2 cellular contexts compared by ENCODE assay signal in the genomic region with DNA sequence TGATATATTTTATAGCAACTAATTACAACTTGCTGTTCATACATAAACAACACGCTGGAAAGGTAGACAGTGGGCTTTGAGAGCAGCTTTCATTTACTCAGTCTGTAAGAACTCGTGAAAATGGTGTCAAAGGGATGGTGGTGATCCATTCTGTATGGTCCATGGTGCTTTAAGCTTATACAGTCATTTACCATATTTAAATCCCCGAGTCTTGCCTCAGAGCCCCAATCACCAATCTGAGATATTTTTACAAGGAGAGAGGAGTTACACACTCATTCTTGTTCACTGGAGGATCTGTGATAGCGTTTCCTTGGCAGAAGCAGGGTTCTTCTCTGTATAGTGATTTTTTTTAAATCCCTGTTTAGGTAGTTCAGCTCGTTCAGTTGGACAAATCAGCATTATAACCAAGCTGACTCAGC.
TF ChIP-seq lines count a peak whose summit lies in the region.

No MANE protein-coding gene starts in this region.

TF ChIP-seq in GM12878, 131 proteins besides CTCF, POLR2A, EP300 and RAD21 (continued from another document):
- no peak for TF ChIP-seq TCF3 (IDR thresholded peaks at IDR 0.05; ENCODE audit: borderline replicate concordance, insufficient read depth, low read depth, low read length)
- TF ChIP-seq, protein P1, sequence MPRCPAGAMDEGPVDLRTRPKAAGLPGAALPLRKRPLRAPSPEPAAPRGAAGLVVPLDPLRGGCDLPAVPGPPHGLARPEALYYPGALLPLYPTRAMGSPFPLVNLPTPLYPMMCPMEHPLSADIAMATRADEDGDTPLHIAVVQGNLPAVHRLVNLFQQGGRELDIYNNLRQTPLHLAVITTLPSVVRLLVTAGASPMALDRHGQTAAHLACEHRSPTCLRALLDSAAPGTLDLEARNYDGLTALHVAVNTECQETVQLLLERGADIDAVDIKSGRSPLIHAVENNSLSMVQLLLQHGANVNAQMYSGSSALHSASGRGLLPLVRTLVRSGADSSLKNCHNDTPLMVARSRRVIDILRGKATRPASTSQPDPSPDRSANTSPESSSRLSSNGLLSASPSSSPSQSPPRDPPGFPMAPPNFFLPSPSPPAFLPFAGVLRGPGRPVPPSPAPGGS (IDR thresholded peaks at IDR 0.05; ENCODE audit: borderline replicate concordance, insufficient read depth, low read depth, low read length, poor library complexity, severe bottlenecking), result no peak
- TF ChIP-seq, protein P2, sequence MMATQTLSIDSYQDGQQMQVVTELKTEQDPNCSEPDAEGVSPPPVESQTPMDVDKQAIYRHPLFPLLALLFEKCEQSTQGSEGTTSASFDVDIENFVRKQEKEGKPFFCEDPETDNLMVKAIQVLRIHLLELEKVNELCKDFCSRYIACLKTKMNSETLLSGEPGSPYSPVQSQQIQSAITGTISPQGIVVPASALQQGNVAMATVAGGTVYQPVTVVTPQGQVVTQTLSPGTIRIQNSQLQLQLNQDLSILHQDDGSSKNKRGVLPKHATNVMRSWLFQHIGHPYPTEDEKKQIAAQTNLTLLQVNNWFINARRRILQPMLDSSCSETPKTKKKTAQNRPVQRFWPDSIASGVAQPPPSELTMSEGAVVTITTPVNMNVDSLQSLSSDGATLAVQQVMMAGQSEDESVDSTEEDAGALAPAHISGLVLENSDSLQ (IDR thresholded peaks at IDR 0.05), result no peak
- no peak for TF ChIP-seq ZNF24 (IDR thresholded peaks at IDR 0.05)
- TF ChIP-seq, protein P3, sequence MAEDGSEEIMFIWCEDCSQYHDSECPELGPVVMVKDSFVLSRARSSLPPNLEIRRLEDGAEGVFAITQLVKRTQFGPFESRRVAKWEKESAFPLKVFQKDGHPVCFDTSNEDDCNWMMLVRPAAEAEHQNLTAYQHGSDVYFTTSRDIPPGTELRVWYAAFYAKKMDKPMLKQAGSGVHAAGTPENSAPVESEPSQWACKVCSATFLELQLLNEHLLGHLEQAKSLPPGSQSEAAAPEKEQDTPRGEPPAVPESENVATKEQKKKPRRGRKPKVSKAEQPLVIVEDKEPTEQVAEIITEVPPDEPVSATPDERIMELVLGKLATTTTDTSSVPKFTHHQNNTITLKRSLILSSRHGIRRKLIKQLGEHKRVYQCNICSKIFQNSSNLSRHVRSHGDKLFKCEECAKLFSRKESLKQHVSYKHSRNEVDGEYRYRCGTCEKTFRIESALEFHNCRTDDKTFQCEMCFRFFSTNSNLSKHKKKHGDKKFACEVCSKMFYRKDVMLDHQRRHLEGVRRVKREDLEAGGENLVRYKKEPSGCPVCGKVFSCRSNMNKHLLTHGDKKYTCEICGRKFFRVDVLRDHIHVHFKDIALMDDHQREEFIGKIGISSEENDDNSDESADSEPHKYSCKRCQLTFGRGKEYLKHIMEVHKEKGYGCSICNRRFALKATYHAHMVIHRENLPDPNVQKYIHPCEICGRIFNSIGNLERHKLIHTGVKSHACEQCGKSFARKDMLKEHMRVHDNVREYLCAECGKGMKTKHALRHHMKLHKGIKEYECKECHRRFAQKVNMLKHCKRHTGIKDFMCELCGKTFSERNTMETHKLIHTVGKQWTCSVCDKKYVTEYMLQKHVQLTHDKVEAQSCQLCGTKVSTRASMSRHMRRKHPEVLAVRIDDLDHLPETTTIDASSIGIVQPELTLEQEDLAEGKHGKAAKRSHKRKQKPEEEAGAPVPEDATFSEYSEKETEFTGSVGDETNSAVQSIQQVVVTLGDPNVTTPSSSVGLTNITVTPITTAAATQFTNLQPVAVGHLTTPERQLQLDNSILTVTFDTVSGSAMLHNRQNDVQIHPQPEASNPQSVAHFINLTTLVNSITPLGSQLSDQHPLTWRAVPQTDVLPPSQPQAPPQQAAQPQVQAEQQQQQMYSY (CRISPR knock-in tag; IDR thresholded peaks at IDR 0.05), result no peak

TF ChIP-seq in GM23338, 12 proteins besides CTCF, POLR2A, EP300 and RAD21 (continued from another document):
- TF ChIP-seq, protein P4, sequence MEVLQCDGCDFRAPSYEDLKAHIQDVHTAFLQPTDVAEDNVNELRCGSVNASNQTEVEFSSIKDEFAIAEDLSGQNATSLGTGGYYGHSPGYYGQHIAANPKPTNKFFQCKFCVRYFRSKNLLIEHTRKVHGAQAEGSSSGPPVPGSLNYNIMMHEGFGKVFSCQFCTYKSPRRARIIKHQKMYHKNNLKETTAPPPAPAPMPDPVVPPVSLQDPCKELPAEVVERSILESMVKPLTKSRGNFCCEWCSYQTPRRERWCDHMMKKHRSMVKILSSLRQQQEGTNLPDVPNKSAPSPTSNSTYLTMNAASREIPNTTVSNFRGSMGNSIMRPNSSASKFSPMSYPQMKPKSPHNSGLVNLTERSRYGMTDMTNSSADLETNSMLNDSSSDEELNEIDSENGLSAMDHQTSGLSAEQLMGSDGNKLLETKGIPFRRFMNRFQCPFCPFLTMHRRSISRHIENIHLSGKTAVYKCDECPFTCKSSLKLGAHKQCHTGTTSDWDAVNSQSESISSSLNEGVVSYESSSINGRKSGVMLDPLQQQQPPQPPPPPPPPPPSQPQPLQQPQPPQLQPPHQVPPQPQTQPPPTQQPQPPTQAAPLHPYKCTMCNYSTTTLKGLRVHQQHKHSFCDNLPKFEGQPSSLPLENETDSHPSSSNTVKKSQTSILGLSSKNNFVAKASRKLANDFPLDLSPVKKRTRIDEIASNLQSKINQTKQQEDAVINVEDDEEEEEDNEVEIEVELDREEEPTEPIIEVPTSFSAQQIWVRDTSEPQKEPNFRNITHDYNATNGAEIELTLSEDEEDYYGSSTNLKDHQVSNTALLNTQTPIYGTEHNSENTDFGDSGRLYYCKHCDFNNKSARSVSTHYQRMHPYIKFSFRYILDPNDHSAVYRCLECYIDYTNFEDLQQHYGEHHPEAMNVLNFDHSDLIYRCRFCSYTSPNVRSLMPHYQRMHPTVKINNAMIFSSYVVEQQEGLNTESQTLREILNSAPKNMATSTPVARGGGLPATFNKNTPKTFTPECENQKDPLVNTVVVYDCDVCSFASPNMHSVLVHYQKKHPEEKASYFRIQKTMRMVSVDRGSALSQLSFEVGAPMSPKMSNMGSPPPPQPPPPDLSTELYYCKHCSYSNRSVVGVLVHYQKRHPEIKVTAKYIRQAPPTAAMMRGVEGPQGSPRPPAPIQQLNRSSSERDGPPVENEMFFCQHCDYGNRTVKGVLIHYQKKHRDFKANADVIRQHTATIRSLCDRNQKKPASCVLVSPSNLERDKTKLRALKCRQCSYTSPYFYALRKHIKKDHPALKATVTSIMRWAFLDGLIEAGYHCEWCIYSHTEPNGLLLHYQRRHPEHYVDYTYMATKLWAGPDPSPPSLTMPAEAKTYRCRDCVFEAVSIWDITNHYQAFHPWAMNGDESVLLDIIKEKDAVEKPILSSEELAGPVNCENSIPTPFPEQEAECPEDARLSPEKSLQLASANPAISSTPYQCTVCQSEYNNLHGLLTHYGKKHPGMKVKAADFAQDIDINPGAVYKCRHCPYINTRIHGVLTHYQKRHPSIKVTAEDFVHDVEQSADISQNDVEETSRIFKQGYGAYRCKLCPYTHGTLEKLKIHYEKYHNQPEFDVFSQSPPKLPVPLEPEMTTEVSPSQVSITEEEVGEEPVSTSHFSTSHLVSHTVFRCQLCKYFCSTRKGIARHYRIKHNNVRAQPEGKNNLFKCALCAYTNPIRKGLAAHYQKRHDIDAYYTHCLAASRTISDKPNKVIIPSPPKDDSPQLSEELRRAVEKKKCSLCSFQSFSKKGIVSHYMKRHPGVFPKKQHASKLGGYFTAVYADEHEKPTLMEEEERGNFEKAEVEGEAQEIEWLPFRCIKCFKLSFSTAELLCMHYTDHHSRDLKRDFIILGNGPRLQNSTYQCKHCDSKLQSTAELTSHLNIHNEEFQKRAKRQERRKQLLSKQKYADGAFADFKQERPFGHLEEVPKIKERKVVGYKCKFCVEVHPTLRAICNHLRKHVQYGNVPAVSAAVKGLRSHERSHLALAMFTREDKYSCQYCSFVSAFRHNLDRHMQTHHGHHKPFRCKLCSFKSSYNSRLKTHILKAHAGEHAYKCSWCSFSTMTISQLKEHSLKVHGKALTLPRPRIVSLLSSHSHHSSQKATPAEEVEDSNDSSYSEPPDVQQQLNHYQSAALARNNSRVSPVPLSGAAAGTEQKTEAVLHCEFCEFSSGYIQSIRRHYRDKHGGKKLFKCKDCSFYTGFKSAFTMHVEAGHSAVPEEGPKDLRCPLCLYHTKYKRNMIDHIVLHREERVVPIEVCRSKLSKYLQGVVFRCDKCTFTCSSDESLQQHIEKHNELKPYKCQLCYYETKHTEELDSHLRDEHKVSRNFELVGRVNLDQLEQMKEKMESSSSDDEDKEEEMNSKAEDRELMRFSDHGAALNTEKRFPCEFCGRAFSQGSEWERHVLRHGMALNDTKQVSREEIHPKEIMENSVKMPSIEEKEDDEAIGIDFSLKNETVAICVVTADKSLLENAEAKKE (CRISPR knock-in tag; IDR thresholded peaks at IDR 0.05), result no peak
- no peak for TF ChIP-seq ZNF114 (CRISPR knock-in tag; IDR thresholded peaks at IDR 0.05)
- no peak for TF ChIP-seq EZH2phosphoT487 (IDR thresholded peaks at IDR 0.05; ENCODE audit: unreplicated experiment)
- TF ChIP-seq, protein P5, sequence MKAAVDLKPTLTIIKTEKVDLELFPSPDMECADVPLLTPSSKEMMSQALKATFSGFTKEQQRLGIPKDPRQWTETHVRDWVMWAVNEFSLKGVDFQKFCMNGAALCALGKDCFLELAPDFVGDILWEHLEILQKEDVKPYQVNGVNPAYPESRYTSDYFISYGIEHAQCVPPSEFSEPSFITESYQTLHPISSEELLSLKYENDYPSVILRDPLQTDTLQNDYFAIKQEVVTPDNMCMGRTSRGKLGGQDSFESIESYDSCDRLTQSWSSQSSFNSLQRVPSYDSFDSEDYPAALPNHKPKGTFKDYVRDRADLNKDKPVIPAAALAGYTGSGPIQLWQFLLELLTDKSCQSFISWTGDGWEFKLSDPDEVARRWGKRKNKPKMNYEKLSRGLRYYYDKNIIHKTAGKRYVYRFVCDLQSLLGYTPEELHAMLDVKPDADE (IDR thresholded peaks at IDR 0.05), result no peak
- TF ChIP-seq, protein P6, sequence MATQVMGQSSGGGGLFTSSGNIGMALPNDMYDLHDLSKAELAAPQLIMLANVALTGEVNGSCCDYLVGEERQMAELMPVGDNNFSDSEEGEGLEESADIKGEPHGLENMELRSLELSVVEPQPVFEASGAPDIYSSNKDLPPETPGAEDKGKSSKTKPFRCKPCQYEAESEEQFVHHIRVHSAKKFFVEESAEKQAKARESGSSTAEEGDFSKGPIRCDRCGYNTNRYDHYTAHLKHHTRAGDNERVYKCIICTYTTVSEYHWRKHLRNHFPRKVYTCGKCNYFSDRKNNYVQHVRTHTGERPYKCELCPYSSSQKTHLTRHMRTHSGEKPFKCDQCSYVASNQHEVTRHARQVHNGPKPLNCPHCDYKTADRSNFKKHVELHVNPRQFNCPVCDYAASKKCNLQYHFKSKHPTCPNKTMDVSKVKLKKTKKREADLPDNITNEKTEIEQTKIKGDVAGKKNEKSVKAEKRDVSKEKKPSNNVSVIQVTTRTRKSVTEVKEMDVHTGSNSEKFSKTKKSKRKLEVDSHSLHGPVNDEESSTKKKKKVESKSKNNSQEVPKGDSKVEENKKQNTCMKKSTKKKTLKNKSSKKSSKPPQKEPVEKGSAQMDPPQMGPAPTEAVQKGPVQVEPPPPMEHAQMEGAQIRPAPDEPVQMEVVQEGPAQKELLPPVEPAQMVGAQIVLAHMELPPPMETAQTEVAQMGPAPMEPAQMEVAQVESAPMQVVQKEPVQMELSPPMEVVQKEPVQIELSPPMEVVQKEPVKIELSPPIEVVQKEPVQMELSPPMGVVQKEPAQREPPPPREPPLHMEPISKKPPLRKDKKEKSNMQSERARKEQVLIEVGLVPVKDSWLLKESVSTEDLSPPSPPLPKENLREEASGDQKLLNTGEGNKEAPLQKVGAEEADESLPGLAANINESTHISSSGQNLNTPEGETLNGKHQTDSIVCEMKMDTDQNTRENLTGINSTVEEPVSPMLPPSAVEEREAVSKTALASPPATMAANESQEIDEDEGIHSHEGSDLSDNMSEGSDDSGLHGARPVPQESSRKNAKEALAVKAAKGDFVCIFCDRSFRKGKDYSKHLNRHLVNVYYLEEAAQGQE (IDR thresholded peaks at IDR 0.05; ENCODE audit: unreplicated experiment), result no peak
- no peak for TF ChIP-seq EZH2 (IDR thresholded peaks at IDR 0.05; ENCODE audit: low read depth, unreplicated experiment)
- TF ChIP-seq POLR2AphosphoS5 (IDR thresholded peaks at IDR 0.05; ENCODE audit: low read depth), result no peak
- TF ChIP-seq JUNB (IDR thresholded peaks at IDR 0.05; ENCODE audit: unreplicated experiment), result no peak
- no peak for TF ChIP-seq NANOG (IDR thresholded peaks at IDR 0.05; ENCODE audit: borderline replicate concordance)
